ENCODE assay signal across 1 cellular context in the genomic region with DNA sequence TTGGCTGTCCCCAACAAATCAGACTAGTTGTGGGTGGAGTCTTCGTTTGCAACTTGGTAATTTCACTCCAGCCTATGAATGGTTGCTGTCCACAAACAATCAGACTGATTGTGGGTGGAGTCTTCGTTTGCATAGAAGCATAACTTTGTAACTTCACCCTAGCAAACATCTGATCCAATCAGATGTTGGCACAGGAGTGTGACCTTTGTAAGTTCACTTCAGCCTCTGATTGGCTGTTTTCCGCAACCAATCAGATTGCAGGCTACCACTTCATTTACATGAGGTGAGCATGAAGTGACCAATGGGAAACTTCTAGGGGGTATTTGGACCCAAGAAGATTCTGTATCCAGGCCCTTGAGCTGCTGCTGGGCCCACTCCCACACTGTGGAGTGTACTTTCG.
TF ChIP-seq lines count a peak whose summit lies in the region.

No MANE protein-coding gene starts in this region.

TF ChIP-seq in K562, 482 proteins besides CTCF, POLR2A, EP300 and RAD21:
- TF ChIP-seq NFYB (IDR thresholded peaks at IDR 0.05; ENCODE audit: extremely low read depth, insufficient read length), result peak; percentile 65
- TF ChIP-seq, protein P1, sequence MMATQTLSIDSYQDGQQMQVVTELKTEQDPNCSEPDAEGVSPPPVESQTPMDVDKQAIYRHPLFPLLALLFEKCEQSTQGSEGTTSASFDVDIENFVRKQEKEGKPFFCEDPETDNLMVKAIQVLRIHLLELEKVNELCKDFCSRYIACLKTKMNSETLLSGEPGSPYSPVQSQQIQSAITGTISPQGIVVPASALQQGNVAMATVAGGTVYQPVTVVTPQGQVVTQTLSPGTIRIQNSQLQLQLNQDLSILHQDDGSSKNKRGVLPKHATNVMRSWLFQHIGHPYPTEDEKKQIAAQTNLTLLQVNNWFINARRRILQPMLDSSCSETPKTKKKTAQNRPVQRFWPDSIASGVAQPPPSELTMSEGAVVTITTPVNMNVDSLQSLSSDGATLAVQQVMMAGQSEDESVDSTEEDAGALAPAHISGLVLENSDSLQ (IDR thresholded peaks at IDR 0.05), result peak; percentile 25; the same call in 1 of the 2 replicates
- peak; percentile 23; the same call in 1 of the 2 replicates for TF ChIP-seq HMBOX1 (IDR thresholded peaks at IDR 0.05)
- no peak for TF ChIP-seq RCOR1 (IDR thresholded peaks at IDR 0.05; ENCODE audit: borderline replicate concordance in 1 of 2, low read depth in 2 of 2, low read length in 2 of 2)
- no peak for TF ChIP-seq PTTG1 (tag; IDR thresholded peaks at IDR 0.05; ENCODE audit: low read depth)
- TF ChIP-seq FOS (IDR thresholded peaks at IDR 0.05; ENCODE audit: extremely low read depth, insufficient read length), result peak; percentile 17
- no peak for TF ChIP-seq RHOXF2B (CRISPR knock-in tag; conservative IDR thresholded peaks at IDR 0.05)
- TF ChIP-seq ZSCAN29 (IDR thresholded peaks at IDR 0.05), result no peak
- no peak for TF ChIP-seq TRIM24 (IDR thresholded peaks at IDR 0.05)
